Comparison of ENCODE assay signal across 5 cellular contexts in the genomic region with DNA sequence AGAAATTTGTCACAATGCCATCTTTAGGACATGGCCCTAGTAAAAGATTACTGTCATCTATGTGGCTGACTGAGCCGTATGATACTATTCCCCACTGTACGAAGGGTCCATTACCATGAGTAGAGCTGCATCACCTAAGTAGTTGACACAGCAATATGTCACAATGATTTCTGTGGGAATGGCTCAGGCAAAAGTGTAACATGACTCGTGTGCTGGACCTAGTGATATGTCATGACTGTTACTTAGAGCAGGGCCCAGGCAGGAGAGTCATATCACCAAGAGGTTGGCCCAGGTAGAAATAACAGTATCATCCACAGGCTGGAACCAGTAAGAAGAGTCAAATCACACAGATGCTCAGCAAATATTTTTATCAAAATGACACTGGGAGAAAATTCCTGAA.
"Had no signal": no experiment of that assay in that cellular context is flagged by ENCODE, and none has a peak within 500 bp of the region (broad histone marks: within the 10 kb centered on the region; RNA-seq: fewer than 3 reads in every experiment).

No MANE protein-coding gene starts in this region.

- H3K4me3 ChIP-seq: GM23338, K562 had no signal

- ATAC-seq: GM23338, K562 had no signal

- H3K9me3 Mint-ChIP-seq: GM23338, H9 had no signal

- H3K4me3 Mint-ChIP-seq: GM23338, H9 had no signal

- H3K27ac Mint-ChIP-seq: GM23338, H9 had no signal

- DNase-seq: H9, HCEC 1CT, IMR-90 had no signal

- H3K4me1 Mint-ChIP-seq: GM23338, H9 had no signal
